ENCODE assay signal across 1 cellular context in genomic region chr20:59955131-59955796, GRCh38.
TF ChIP-seq lines count a peak whose summit lies in the region.

No MANE protein-coding gene starts in this region.

TF ChIP-seq in SK-N-SH, 30 proteins besides CTCF, POLR2A, EP300 and RAD21 (continued from another document):
- TF ChIP-seq REST (IDR thresholded peaks at IDR 0.05; ENCODE audit: low read depth, low read length) (no peak), ELF1 (IDR thresholded peaks at IDR 0.05) (no peak)
